Comparison of ENCODE assay signal across 1 cellular context in genomic region chr9:137836831-137837241, GRCh38.
TF ChIP-seq lines count a peak whose summit lies in the region.

No MANE protein-coding gene starts in this region.

TF ChIP-seq in HepG2, 621 proteins besides CTCF, POLR2A, EP300 and RAD21:
- TF ChIP-seq ZNF773 (CRISPR knock-in tag; IDR thresholded peaks at IDR 0.05; ENCODE audit: borderline replicate concordance): no peak
